Comparison of ENCODE assay signal across 1 cellular context in genomic region chr19:51572415-51572814, GRCh38.
TF ChIP-seq lines count a peak whose summit lies in the region.

No MANE protein-coding gene starts in this region.

TF ChIP-seq in SK-N-SH, 30 proteins besides CTCF, POLR2A, EP300 and RAD21 (continued from another document):
- no peak for TF ChIP-seq REST (IDR thresholded peaks at IDR 0.05; ENCODE audit: low read depth, low read length)
- TF ChIP-seq RCOR1 (IDR thresholded peaks at IDR 0.05; ENCODE audit: low read length): no peak
- TF ChIP-seq NRF1 (IDR thresholded peaks at IDR 0.05; ENCODE audit: low read depth, low read length): no peak
- TF ChIP-seq JUND (IDR thresholded peaks at IDR 0.05): no peak
- TF ChIP-seq USF1 (IDR thresholded peaks at IDR 0.05; ENCODE audit: borderline replicate concordance, low read depth): no peak
- TF ChIP-seq TCF12 (IDR thresholded peaks at IDR 0.05): no peak
